ENCODE assay signal across 21 cellular contexts in the genomic region with DNA sequence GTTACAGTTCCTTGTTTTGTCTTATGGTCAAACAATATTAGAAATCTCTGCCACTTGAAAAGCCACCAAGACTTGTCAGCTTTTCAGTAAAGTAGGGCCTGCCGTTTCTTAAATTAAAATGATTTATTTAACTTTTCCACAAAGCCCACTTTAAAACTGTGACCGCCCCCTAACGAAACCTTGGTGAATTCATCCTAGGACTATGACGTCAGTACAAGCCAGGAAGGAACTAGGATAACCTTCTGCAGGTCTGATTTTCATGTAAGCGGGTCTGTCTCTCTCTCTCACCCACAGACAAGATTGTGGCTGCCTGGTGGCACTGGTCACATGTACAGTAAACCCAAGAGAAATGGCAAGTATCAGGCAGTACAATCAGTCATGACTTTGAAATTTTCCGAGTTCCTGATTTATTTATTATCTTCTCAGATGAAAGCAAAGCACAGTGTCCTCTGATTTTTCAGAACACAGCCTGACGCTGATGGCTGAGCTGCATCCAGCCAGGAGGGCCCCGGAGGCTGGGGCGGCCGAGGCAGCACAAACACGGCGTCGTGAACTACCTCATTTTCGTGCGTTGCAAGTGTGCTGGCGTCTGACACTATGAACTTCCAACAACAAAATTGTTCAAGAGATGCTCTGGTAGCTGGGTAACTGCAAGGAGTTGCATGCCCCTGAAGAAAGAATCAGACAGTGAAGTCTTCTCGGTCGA. TPM values are rescaled to one million over a fixed set of nuclear protein-coding genes. Genes with fewer than 3 reads are reported as not detected.
DNase-seq lines count a peak whose midpoint lies in the region; FAIRE-seq and TF ChIP-seq lines count a peak whose summit lies in the region.
"Had no signal": no experiment of that assay in that cellular context is flagged by ENCODE, and none has a peak within 500 bp of the region (broad histone marks: within the 10 kb centered on the region; RNA-seq: fewer than 3 reads in every experiment).

No MANE protein-coding gene starts in this region.

- 81% methylated on average over 18 of the region's 18 CpGs for WGBS in small intestine, 3 donors

- no peaks in the 10 kb centered on the region for H4K20me1 ChIP-seq in astrocyte (ENCODE audit: insufficient read depth, low read length)

- H3K9me3 Mint-ChIP-seq in astrocyte (ENCODE audit: unreplicated experiment) = no peaks in the 10 kb centered on the region

- no peak overlapping the region for H2AFZ ChIP-seq in astrocyte (ENCODE audit: low read depth, low read length)

- H3K27ac Mint-ChIP-seq in astrocyte (ENCODE audit: unreplicated experiment) = no peak overlapping the region
- H3K27ac Mint-ChIP-seq: CD4-positive, alpha-beta memory T cell had no signal

- H3K27me3 ChIP-seq in astrocyte (ENCODE audit: insufficient read depth, low read length) (no peaks in the 10 kb centered on the region), small intestine (ENCODE audit: control insufficient read depth in 2 of 2, insufficient read depth in 2 of 2, low read length in 2 of 2) (peaks cover 0 to 4% of the 10 kb centered on the region in 2 donors), right atrium auricular region (no peaks in the 10 kb centered on the region)
- H3K27me3 ChIP-seq: Peyer's patch had no signal

- no peak overlapping the region for H3K4me3 ChIP-seq in astrocyte (ENCODE audit: insufficient read depth, low read depth, low read length)
- no peak overlapping the region for H3K4me3 ChIP-seq in small intestine (ENCODE audit: low read depth in 1 of 2, low read length in 2 of 2)
- no peak overlapping the region for H3K4me3 ChIP-seq in right atrium auricular region
- H3K4me3 ChIP-seq: MG63, Peyer's patch had no signal

- H3K4me2 ChIP-seq in astrocyte (ENCODE audit: low read length) = peak overlapping the region; percentile 14

- no peaks in the 10 kb centered on the region for H3K4me1 ChIP-seq in astrocyte (ENCODE audit: insufficient read depth, low read length)
- H3K4me1 ChIP-seq in small intestine (ENCODE audit: control insufficient read depth in 2 of 2, insufficient read depth in 1 of 2, low read depth in 1 of 2, low read length in 1 of 2) = no peaks in the 10 kb centered on the region
- H3K4me1 ChIP-seq in right atrium auricular region = no peaks in the 10 kb centered on the region
- H3K4me1 ChIP-seq: Peyer's patch had no signal

- H3K36me3 ChIP-seq in astrocyte (ENCODE audit: insufficient read depth, low read length) = no peaks in the 10 kb centered on the region
- no peaks in the 10 kb centered on the region for H3K36me3 ChIP-seq in small intestine (ENCODE audit: control insufficient read depth in 2 of 2, insufficient read depth in 2 of 2, low read length in 2 of 2)
- H3K36me3 ChIP-seq in right atrium auricular region = no peaks in the 10 kb centered on the region
- H3K36me3 ChIP-seq: MG63, Peyer's patch had no signal

- no peaks in the 10 kb centered on the region for H3K4me1 Mint-ChIP-seq in astrocyte (ENCODE audit: low read depth, unreplicated experiment)
- H3K4me1 Mint-ChIP-seq: CD4-positive, alpha-beta memory T cell had no signal

- DNase-seq in Daoy (ENCODE audit: low read depth) = peak; percentile 30
- DNase-seq in HuH-7 (ENCODE audit: low spot score) = peak; percentile 37
- no peak for DNase-seq in astrocyte (ENCODE audit: low read depth)
- DNase-seq in medulla oblongata (ENCODE audit: extremely low spot score) = peak; percentile 52
- DNase-seq in dermis blood vessel endothelial cell = no peak
- DNase-seq in small intestine = no peak
- no peak for DNase-seq in right atrium auricular region (ENCODE audit: low spot score)
- DNase-seq: Calu3; CD4-positive, alpha-beta memory T cell; DMS53; HCEC 1CT; MG63; NCI-H1105; NCI-H1694; NCI-H2107; NCI-H226; NCI-H524 treated with DMSO at 0.1 percent for 48 hours; Peyer's patch had no signal

- H3K9me3 ChIP-seq in astrocyte (ENCODE audit: insufficient read depth, low read depth, low read length) (no peaks in the 10 kb centered on the region), small intestine (ENCODE audit: control insufficient read depth, low read depth) (no peaks in the 10 kb centered on the region), right atrium auricular region (no peaks in the 10 kb centered on the region)
- H3K9me3 ChIP-seq: MG63, Peyer's patch had no signal

- H3K4me3 Mint-ChIP-seq in astrocyte (ENCODE audit: unreplicated experiment) = no peak overlapping the region
- H3K4me3 Mint-ChIP-seq: CD4-positive, alpha-beta memory T cell had no signal

- H3K27ac ChIP-seq in astrocyte (ENCODE audit: low read depth, low read length) (no peak overlapping the region), small intestine (ENCODE audit: low read depth in 1 of 2, low read length in 1 of 2) (no peak overlapping the region), right atrium auricular region (no peak overlapping the region)
- H3K27ac ChIP-seq: Peyer's patch had no signal

- H3K79me2 ChIP-seq in astrocyte (ENCODE audit: insufficient read depth, low read length) = no peaks in the 10 kb centered on the region

- FAIRE-seq in astrocyte (lab: Jason Lieb, UNC) (no peak), small intestine (lab: Jason Lieb, UNC) (no peak)
- FAIRE-seq: GM19239 had no signal

- no peak overlapping the region for H3K9ac ChIP-seq in astrocyte (ENCODE audit: low read length)

- TF ChIP-seq CTCF in astrocyte (IDR thresholded peaks at IDR 0.05; ENCODE audit: insufficient read depth, low read depth, low read length) = peak; percentile 4
- no peak for TF ChIP-seq CTCF in right atrium auricular region (IDR thresholded peaks at IDR 0.05)

- H3K36me3 Mint-ChIP-seq in astrocyte (ENCODE audit: low read depth, unreplicated experiment) = no peaks in the 10 kb centered on the region
- H3K36me3 Mint-ChIP-seq: CD4-positive, alpha-beta memory T cell had no signal

- H3K27me3 Mint-ChIP-seq in astrocyte (ENCODE audit: low read depth, unreplicated experiment) = no peaks in the 10 kb centered on the region

RNA-seq across cellular contexts. Expression of gene SALL3, which starts 18.9 kb away (rescaled TPM):
- total RNA-seq in Daoy (2014; rRNA removed; shearing (Covaris generic)) = 2.8 and 4.1 TPM in 2 replicates
- 6.8 and 7.7 TPM in 2 replicates for total RNA-seq in astrocyte
- total RNA-seq in dermis blood vessel endothelial cell = under 0.01 and 0.05 TPM in 2 replicates
- under 1 TPM in 1 of 3 donors, not detected in 2; 0.01 TPM for polyA plus RNA-seq in small intestine
- 1 to 10 TPM; 1.5 to 2.5 TPM for total RNA-seq in right atrium auricular region
- total RNA-seq: Calu3; CD4-positive, alpha-beta memory T cell; Peyer's patch had no signal
- polyA plus RNA-seq: AG04450; BJ; CD4-positive, alpha-beta memory T cell had no signal

Comparison
In these comparisons a context has a peak if more than half of its experiments do, and no peak if none do; other contexts are left out.
1. DNase-seq: peak in Daoy (single experiment), HuH-7 (single experiment) and medulla oblongata (single experiment); none in astrocyte (single experiment), dermis blood vessel endothelial cell (single experiment), small intestine (single experiment) and right atrium auricular region (single experiment).